21 cellular contexts compared by ENCODE assay signal in genomic region chr9:38153152-38153909, GRCh38.
"Had no signal": no experiment of that assay in that cellular context is flagged by ENCODE, and none has a peak within 500 bp of the region (broad histone marks: within the 10 kb centered on the region; RNA-seq: fewer than 3 reads in every experiment).

No MANE protein-coding gene starts in this region.

- H3K36me3 ChIP-seq: lower lobe of right lung, neutrophil, suprapubic skin, transverse colon, vagina had no signal

- DNase-seq: activated CD4-positive, alpha-beta T cell treated with anti-CD3 and anti-CD28 coated beads for 36 hours; activated CD4-positive, alpha-beta T cell treated with anti-CD3 and anti-CD28 coated beads, Interleukin-2, amount 50 U/mL, for 48 hours; activated naive CD4-positive, alpha-beta T cell; activated naive CD8-positive, alpha-beta T cell treated with anti-CD3 and anti-CD28 coated beads, Interleukin-2, amount 10 ng/mL, durations not matched to agents 7 days and 5 days; endodermal cell; foreskin keratinocyte; immature natural killer cell; kidney glomerular epithelial cell; lower lobe of right lung; natural killer cell; retina; stimulated activated naive CD8-positive, alpha-beta T cell treated with anti-CD3 and anti-CD28 coated beads, Interleukin-15, Interleukin-2, amounts not matched to agents 100 U/mL and 50 U/mL, for 24 hours; transverse colon had no signal

- H3K27ac Mint-ChIP-seq: activated CD4-positive, alpha-beta T cell treated with anti-CD3 and anti-CD28 coated beads for 36 hours; activated naive CD8-positive, alpha-beta T cell treated with anti-CD3 and anti-CD28 coated beads, Interleukin-2, amount 10 ng/mL, durations not matched to agents 7 days and 5 days; activated T-helper 1 cell treated with anti-CD3 and anti-CD28 coated beads, Interleukin-12 subunit alpha, Interleukin-12 subunit beta, Interleukin-2, Interleukin-4 antibody, amounts not matched to agents 30 ng/mL and 10 ng/mL and 1 ng/mL, durations not matched to agents 14 hours and 24 hours and 36 hours; endodermal cell; immature natural killer cell; natural killer cell; T-helper 2 cell treated with Interferon-gamma antibody and Interleukin-4, amounts not matched to agents 5 μg/mL and 100 μg/mL, for 36 hours had no signal

- H3K27me3 ChIP-seq: transverse colon, vagina had no signal

- H3K4me1 ChIP-seq: lower lobe of right lung, suprapubic skin, transverse colon, vagina had no signal

- H3K9me3 Mint-ChIP-seq: activated naive CD8-positive, alpha-beta T cell treated with anti-CD3 and anti-CD28 coated beads, Interleukin-2, amount 10 ng/mL, durations not matched to agents 7 days and 5 days; activated T-helper 1 cell treated with anti-CD3 and anti-CD28 coated beads, Interleukin-12 subunit alpha, Interleukin-12 subunit beta, Interleukin-2, Interleukin-4 antibody, amounts not matched to agents 30 ng/mL and 10 ng/mL and 1 ng/mL, durations not matched to agents 14 hours and 24 hours and 36 hours; endodermal cell; immature natural killer cell; natural killer cell; T-helper 2 cell treated with Interferon-gamma antibody and Interleukin-4, amounts not matched to agents 5 μg/mL and 100 μg/mL, for 36 hours had no signal

- H3K4me3 Mint-ChIP-seq: activated CD4-positive, alpha-beta T cell treated with anti-CD3 and anti-CD28 coated beads for 36 hours; activated naive CD8-positive, alpha-beta T cell treated with anti-CD3 and anti-CD28 coated beads, Interleukin-2, amount 10 ng/mL, durations not matched to agents 7 days and 5 days; activated T-helper 1 cell treated with anti-CD3 and anti-CD28 coated beads, Interleukin-12 subunit alpha, Interleukin-12 subunit beta, Interleukin-2, Interleukin-4 antibody, amounts not matched to agents 30 ng/mL and 10 ng/mL and 1 ng/mL, durations not matched to agents 14 hours and 24 hours and 36 hours; endodermal cell; immature natural killer cell; natural killer cell; T-helper 2 cell treated with Interferon-gamma antibody and Interleukin-4, amounts not matched to agents 5 μg/mL and 100 μg/mL, for 36 hours had no signal

- FAIRE-seq: TTC549 had no signal

- ATAC-seq: activated CD4-positive, alpha-beta T cell treated with anti-CD3 and anti-CD28 coated beads for 36 hours; lower lobe of right lung; natural killer cell; stimulated activated naive CD8-positive, alpha-beta T cell treated with anti-CD3 and anti-CD28 coated beads, Interleukin-15, Interleukin-2, amounts not matched to agents 100 U/mL and 50 U/mL, for 24 hours had no signal

- H3K36me3 Mint-ChIP-seq: activated naive CD8-positive, alpha-beta T cell treated with anti-CD3 and anti-CD28 coated beads, Interleukin-2, amount 10 ng/mL, durations not matched to agents 7 days and 5 days; immature natural killer cell; natural killer cell had no signal

- H3K4me3 ChIP-seq: lower lobe of right lung, skin epidermis, suprapubic skin, transverse colon, vagina had no signal

- H3K4me1 Mint-ChIP-seq: activated CD4-positive, alpha-beta T cell treated with anti-CD3 and anti-CD28 coated beads for 36 hours; activated naive CD8-positive, alpha-beta T cell treated with anti-CD3 and anti-CD28 coated beads, Interleukin-2, amount 10 ng/mL, durations not matched to agents 7 days and 5 days; immature natural killer cell; natural killer cell had no signal

- H3K9me3 ChIP-seq: lower lobe of right lung, neutrophil, suprapubic skin, transverse colon, vagina had no signal

- H3K27ac ChIP-seq: foreskin keratinocyte, lower lobe of right lung, neutrophil, parathyroid adenoma, skin epidermis, suprapubic skin, transverse colon, vagina had no signal
